11 cellular contexts compared by ENCODE assay signal in genomic region chr6:31464252-31465184, GRCh38. TPM values are rescaled to one million over a fixed set of nuclear protein-coding genes. Genes with fewer than 3 reads are reported as not detected.
DNase-seq lines count a peak whose midpoint lies in the region; ATAC-seq and TF ChIP-seq lines count a peak whose summit lies in the region.
"Had no signal": no experiment of that assay in that cellular context is flagged by ENCODE, and none has a peak within 500 bp of the region (broad histone marks: within the 10 kb centered on the region; RNA-seq: fewer than 3 reads in every experiment).

No MANE protein-coding gene starts in this region.

- no peak for ATAC-seq in GM21825 (IDR thresholded peaks at IDR 0.05; ENCODE audit: unreplicated experiment)

- WGBS in esophagus, 2 donors: 83 to 84% methylated on average over 7 of the region's 7 CpGs

- POLR2A ChIA-PET in OCI-LY7 (lab: Charles Lee): no interaction called here

- no TSS peak for BruUV-seq in OCI-LY7 (replicated peaks; lab: Mats Ljungman, UMichigan)

- H3K27ac ChIP-seq in OCI-LY7 (ENCODE audit: low read depth, low read length, poor library complexity, severe bottlenecking) (no peak overlapping the region), esophagus (ENCODE audit: low read depth in 2 of 2, low read length in 1 of 2) (no peak overlapping the region), skeletal muscle tissue (ENCODE audit: low read depth, low read length) (no peak overlapping the region)

- H3K27me3 ChIP-seq in esophagus (ENCODE audit: control insufficient read depth in 1 of 2, insufficient read depth in 2 of 2, low read length in 2 of 2) (no peaks in the 10 kb centered on the region), skeletal muscle tissue (ENCODE audit: control insufficient read depth in 3 of 3, insufficient read depth in 3 of 3, low read length in 3 of 3) (no peaks in the 10 kb centered on the region)
- H3K27me3 ChIP-seq: right atrium auricular region had no signal

- H4K20me1 ChIP-seq in OCI-LY7 (ENCODE audit: insufficient read depth, low read length): no peaks in the 10 kb centered on the region

- H3K9me3 ChIP-seq in OCI-LY7 (ENCODE audit: low read length): no peaks in the 10 kb centered on the region
- no peaks in the 10 kb centered on the region for H3K9me3 ChIP-seq in esophagus (ENCODE audit: control insufficient read depth in 2 of 2, insufficient read depth in 1 of 2, low read depth in 1 of 2, low read length in 1 of 2)
- no peaks in the 10 kb centered on the region for H3K9me3 ChIP-seq in skeletal muscle tissue (ENCODE audit: control insufficient read depth in 3 of 3, low read length in 3 of 3)
- H3K9me3 ChIP-seq: right atrium auricular region had no signal

- H3K4me2 ChIP-seq in OCI-LY7 (ENCODE audit: low read length): peak overlapping the region; percentile 91

- no peaks in the 10 kb centered on the region for H3K9me2 ChIP-seq in OCI-LY7 (ENCODE audit: insufficient read depth, low read length)

- TF ChIP-seq CTCF in OCI-LY7 (conservative IDR thresholded peaks at IDR 0.05; ENCODE audit: low read length): no peak

- H3K36me3 ChIP-seq in OCI-LY7 (ENCODE audit: insufficient read depth, low read length): no peaks in the 10 kb centered on the region
- H3K36me3 ChIP-seq in esophagus (ENCODE audit: control insufficient read depth in 2 of 2, insufficient read depth in 2 of 2, low read length in 1 of 2): no peaks in the 10 kb centered on the region
- no peaks in the 10 kb centered on the region for H3K36me3 ChIP-seq in skeletal muscle tissue (ENCODE audit: control insufficient read depth in 3 of 3, insufficient read depth in 3 of 3, low read length in 3 of 3)
- H3K36me3 ChIP-seq: right atrium auricular region had no signal

- H2AFZ ChIP-seq in OCI-LY7 (ENCODE audit: low read length): no peak overlapping the region

- peaks cover 4% of the 10 kb centered on the region; the same call in 1 of the 2 replicates for H3K79me2 ChIP-seq in OCI-LY7 (ENCODE audit: insufficient read depth, low read depth, low read length)

- CTCF ChIA-PET in OCI-LY7 (lab: Charles Lee; ENCODE audit: unreplicated experiment): no interaction called here

- H3K4me3 ChIP-seq in GM08714 (ENCODE audit: low read length): peak overlapping the region; percentile 87
- peak overlapping the region; percentile 75 for H3K4me3 ChIP-seq in OCI-LY7 (ENCODE audit: low read depth, low read length, poor library complexity, severe bottlenecking)
- peak overlapping the region; percentile 75 to 81 for H3K4me3 ChIP-seq in esophagus (ENCODE audit: low read depth in 1 of 2, low read length in 2 of 2)
- H3K4me3 ChIP-seq in skeletal muscle tissue (ENCODE audit: low read length in 3 of 3): peak overlapping the region; percentile 67 to 81 (median 73)

- H3K9ac ChIP-seq in skeletal muscle tissue (ENCODE audit: low read depth in 1 of 3, low read length in 3 of 3): no peak overlapping the region

- intact Hi-C loops in OCI-LY7 (cut with micrococcal nuclease; ENCODE audit: unreplicated experiment): no loop called here

- H3K4me1 ChIP-seq in OCI-LY7 (ENCODE audit: insufficient read depth, low read length, poor library complexity, severe bottlenecking) (peaks cover 22% of the 10 kb centered on the region), esophagus (ENCODE audit: control insufficient read depth in 2 of 2, insufficient read depth in 2 of 2, low read length in 1 of 2) (peaks cover 0 to 13% of the 10 kb centered on the region in 2 donors), skeletal muscle tissue (ENCODE audit: control insufficient read depth in 3 of 3, insufficient read depth in 3 of 3, low read length in 3 of 3) (peaks cover 7 to 37% (median 17%) of the 10 kb centered on the region in 3 donors)

- DNase-seq in OCI-LY7 (ENCODE audit: low spot score) (no peak), NCI-H1092 treated with DMSO at 0.1 percent for 48 hours (lab: John Stamatoyannopoulos, UW) (no peak), mesenteric fat pad (ENCODE audit: low spot score) (no peak)
- no peak for DNase-seq in activated CD8-positive, alpha-beta memory T cell treated with anti-CD3 and anti-CD28 coated beads, Interleukin-2, amount 50 U/mL, for 4 hours
- DNase-seq: kidney glomerular epithelial cell, NCI-H2081 had no signal

RNA-seq across cellular contexts. Expression of gene MICB, which starts 33.4 kb away (rescaled TPM):
- total RNA-seq in OCI-LY7 (2014; rRNA removed; shearing (Covaris generic)): 24.2 and 26.3 TPM in 2 replicates
- total RNA-seq in OCI-LY7 (2022) (32.4 and 33.9 TPM in 2 replicates), skeletal muscle tissue (0.52 TPM), mesenteric fat pad (4.5 TPM)
- polyA plus RNA-seq in esophagus: under 1 TPM; 0.29 to 0.77 TPM
